30 cellular contexts compared by ENCODE assay signal in the genomic region with DNA sequence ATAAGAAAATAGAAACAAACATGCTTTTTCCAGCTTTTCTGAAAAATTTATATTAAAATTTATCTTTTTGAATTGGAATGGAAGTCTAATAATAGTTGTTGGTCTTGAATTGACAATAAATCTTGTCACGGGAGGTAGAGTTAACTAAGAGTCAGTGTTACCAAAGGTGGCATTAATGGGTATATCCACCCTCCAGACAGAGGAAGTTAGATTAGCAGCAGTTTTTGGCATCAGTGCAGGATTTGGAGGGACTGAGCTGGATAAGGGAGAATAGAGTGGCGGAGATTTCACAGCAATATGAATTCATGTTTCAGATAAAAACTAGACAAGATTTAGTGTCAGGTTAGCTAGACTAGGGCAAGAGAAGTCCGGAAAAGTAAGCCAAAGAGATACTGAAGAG.
"Had no signal": no experiment of that assay in that cellular context is flagged by ENCODE, and none has a peak within 500 bp of the region (broad histone marks: within the 10 kb centered on the region; RNA-seq: fewer than 3 reads in every experiment).

No MANE protein-coding gene starts in this region.

- H3K36me3 ChIP-seq: brain microvascular endothelial cell, esophagus muscularis mucosa, gastrocnemius medialis had no signal

- FAIRE-seq: astrocyte, bronchial epithelial cell had no signal

- H3K4me3 ChIP-seq: coronary artery, esophagus muscularis mucosa, gastrocnemius medialis had no signal

- H3K27ac ChIP-seq: brain microvascular endothelial cell, coronary artery, esophagus muscularis mucosa, foreskin keratinocyte, gastrocnemius medialis had no signal

- H3K9me3 Mint-ChIP-seq: activated CD4-positive, alpha-beta T cell treated with anti-CD3 and anti-CD28 coated beads, Interleukin-2, amount 10 ng/mL, durations not matched to agents 24 days and 14 days; activated naive CD4-positive, alpha-beta T cell treated with anti-CD3 and anti-CD28 coated beads for 36 hours; activated T-helper 1 cell treated with anti-CD3 and anti-CD28 coated beads, Interleukin-12 subunit alpha, Interleukin-12 subunit beta, Interleukin-2, Interleukin-4 antibody, amounts not matched to agents 30 ng/mL and 10 ng/mL and 1 ng/mL, durations not matched to agents 14 hours and 24 hours and 36 hours; activated T-helper 2 cell treated with anti-CD3 and anti-CD28 coated beads, Interferon-gamma antibody, Interleukin-2, Interleukin-4, amounts not matched to agents 10 μg/mL and 5 μg/mL and 100 μg/mL, durations not matched to agents 14 hours and 24 hours and 36 hours; central memory CD8-positive, alpha-beta T cell; dendritic cell treated with granulocyte-macrophage colony-stimulating factor and Interleukin-4, amounts not matched to agents 40 ng/mL and 50 ng/mL, for 4 days; effector memory CD8-positive, alpha-beta T cell had no signal

- H3K27me3 Mint-ChIP-seq: activated CD4-positive, alpha-beta memory T cell treated with anti-CD3 and anti-CD28 coated beads for 36 hours; activated CD4-positive, alpha-beta T cell treated with anti-CD3 and anti-CD28 coated beads for 36 hours; activated CD4-positive, alpha-beta T cell treated with anti-CD3 and anti-CD28 coated beads, Interleukin-2, amount 10 ng/mL, durations not matched to agents 24 days and 14 days; activated naive CD8-positive, alpha-beta T cell; central memory CD8-positive, alpha-beta T cell; dendritic cell treated with granulocyte-macrophage colony-stimulating factor and Interleukin-4, amounts not matched to agents 40 ng/mL and 50 ng/mL, for 4 days; effector memory CD8-positive, alpha-beta T cell had no signal

- H3K27me3 ChIP-seq: brain microvascular endothelial cell, esophagus muscularis mucosa, gastrocnemius medialis had no signal

- DNase-seq: activated CD4-positive, alpha-beta memory T cell treated with anti-CD3 and anti-CD28 coated beads for 36 hours; activated CD4-positive, alpha-beta T cell treated with anti-CD3 and anti-CD28 coated beads for 36 hours; activated CD4-positive, alpha-beta T cell treated with anti-CD3 and anti-CD28 coated beads, Interleukin-2, amount 10 ng/mL, durations not matched to agents 24 days and 14 days; activated CD4-positive, CD25-positive, alpha-beta regulatory T cell; activated CD4-positive, CD25-positive, alpha-beta regulatory T cell treated with anti-CD3 and anti-CD28 coated beads, Interleukin-2, amount 50 U/mL, for 72 hours; activated CD8-positive, alpha-beta memory T cell treated with anti-CD3 and anti-CD28 coated beads, Interleukin-2, amount 10 ng/mL, durations not matched to agents 7 days and 5 days; activated CD8-positive, alpha-beta memory T cell treated with anti-CD3 and anti-CD28 coated beads, Interleukin-2, amount 50 U/mL, for 4 hours; activated CD8-positive, alpha-beta T cell treated with anti-CD3 and anti-CD28 coated beads, Interleukin-2, amount 10 ng/mL, durations not matched to agents 7 days and 5 days; activated effector memory CD4-positive, alpha-beta T cell treated with anti-CD3 and anti-CD28 coated beads, Interleukin-2, amount 50 U/mL, for 16 hours; activated naive CD4-positive, alpha-beta T cell treated with anti-CD3 and anti-CD28 coated beads for 36 hours; activated T-cell treated with anti-CD3 and anti-CD28 coated beads, Interleukin-2, amount 50 U/mL, for 1 hour; activated T-cell treated with anti-CD3 and anti-CD28 coated beads, Interleukin-2, amount 50 U/mL, for 48 hours; amniotic stem cell; anterior cingulate cortex; brain microvascular endothelial cell; effector CD4-positive, alpha-beta T cell; effector memory CD8-positive, alpha-beta T cell; foreskin keratinocyte; gastrocnemius medialis; glutamatergic neuron; T-helper 2 cell had no signal

- H3K4me3 Mint-ChIP-seq: activated CD4-positive, alpha-beta memory T cell treated with anti-CD3 and anti-CD28 coated beads for 36 hours; activated CD4-positive, alpha-beta T cell treated with anti-CD3 and anti-CD28 coated beads for 36 hours; activated CD4-positive, alpha-beta T cell treated with anti-CD3 and anti-CD28 coated beads, Interleukin-2, amount 10 ng/mL, durations not matched to agents 24 days and 14 days; activated CD8-positive, alpha-beta memory T cell treated with anti-CD3 and anti-CD28 coated beads, Interleukin-2, amount 10 ng/mL, durations not matched to agents 7 days and 5 days; activated CD8-positive, alpha-beta T cell treated with anti-CD3 and anti-CD28 coated beads, Interleukin-2, amount 10 ng/mL, durations not matched to agents 7 days and 5 days; activated naive CD4-positive, alpha-beta T cell treated with anti-CD3 and anti-CD28 coated beads for 36 hours; activated naive CD8-positive, alpha-beta T cell; activated T-helper 1 cell treated with anti-CD3 and anti-CD28 coated beads, Interleukin-12 subunit alpha, Interleukin-12 subunit beta, Interleukin-2, Interleukin-4 antibody, amounts not matched to agents 30 ng/mL and 10 ng/mL and 1 ng/mL, durations not matched to agents 14 hours and 24 hours and 36 hours; central memory CD8-positive, alpha-beta T cell; dendritic cell treated with granulocyte-macrophage colony-stimulating factor and Interleukin-4, amounts not matched to agents 40 ng/mL and 50 ng/mL, for 4 days; effector memory CD8-positive, alpha-beta T cell had no signal

- H3K4me1 ChIP-seq: esophagus muscularis mucosa, foreskin keratinocyte, gastrocnemius medialis had no signal

- H3K4me1 Mint-ChIP-seq: activated CD4-positive, alpha-beta T cell treated with anti-CD3 and anti-CD28 coated beads for 36 hours; activated CD4-positive, alpha-beta T cell treated with anti-CD3 and anti-CD28 coated beads, Interleukin-2, amount 10 ng/mL, durations not matched to agents 24 days and 14 days; activated CD8-positive, alpha-beta memory T cell treated with anti-CD3 and anti-CD28 coated beads, Interleukin-2, amount 10 ng/mL, durations not matched to agents 7 days and 5 days; central memory CD8-positive, alpha-beta T cell had no signal

- H3K27ac Mint-ChIP-seq: activated CD4-positive, alpha-beta memory T cell treated with anti-CD3 and anti-CD28 coated beads for 36 hours; activated CD4-positive, alpha-beta T cell treated with anti-CD3 and anti-CD28 coated beads for 36 hours; activated CD4-positive, alpha-beta T cell treated with anti-CD3 and anti-CD28 coated beads, Interleukin-2, amount 10 ng/mL, durations not matched to agents 24 days and 14 days; activated CD8-positive, alpha-beta memory T cell treated with anti-CD3 and anti-CD28 coated beads, Interleukin-2, amount 10 ng/mL, durations not matched to agents 7 days and 5 days; activated CD8-positive, alpha-beta T cell treated with anti-CD3 and anti-CD28 coated beads, Interleukin-2, amount 10 ng/mL, durations not matched to agents 7 days and 5 days; activated naive CD4-positive, alpha-beta T cell treated with anti-CD3 and anti-CD28 coated beads for 36 hours; activated naive CD8-positive, alpha-beta T cell; activated T-helper 1 cell treated with anti-CD3 and anti-CD28 coated beads, Interleukin-12 subunit alpha, Interleukin-12 subunit beta, Interleukin-2, Interleukin-4 antibody, amounts not matched to agents 30 ng/mL and 10 ng/mL and 1 ng/mL, durations not matched to agents 14 hours and 24 hours and 36 hours; activated T-helper 2 cell treated with anti-CD3 and anti-CD28 coated beads, Interferon-gamma antibody, Interleukin-2, Interleukin-4, amounts not matched to agents 10 μg/mL and 5 μg/mL and 100 μg/mL, durations not matched to agents 14 hours and 24 hours and 36 hours; dendritic cell treated with granulocyte-macrophage colony-stimulating factor and Interleukin-4, amounts not matched to agents 40 ng/mL and 50 ng/mL, for 4 days; effector memory CD8-positive, alpha-beta T cell had no signal

- ATAC-seq: activated CD4-positive, alpha-beta T cell treated with anti-CD3 and anti-CD28 coated beads for 36 hours; activated CD8-positive, alpha-beta memory T cell treated with anti-CD3 and anti-CD28 coated beads, Interleukin-2, amount 10 ng/mL, durations not matched to agents 7 days and 5 days; activated CD8-positive, alpha-beta T cell treated with anti-CD3 and anti-CD28 coated beads, Interleukin-2, amount 10 ng/mL, durations not matched to agents 7 days and 5 days; effector memory CD8-positive, alpha-beta T cell; foreskin keratinocyte; gastrocnemius medialis had no signal

- H3K36me3 Mint-ChIP-seq: activated CD4-positive, alpha-beta memory T cell treated with anti-CD3 and anti-CD28 coated beads for 36 hours; activated CD8-positive, alpha-beta memory T cell treated with anti-CD3 and anti-CD28 coated beads, Interleukin-2, amount 10 ng/mL, durations not matched to agents 7 days and 5 days had no signal

- H3K9me3 ChIP-seq: gastrocnemius medialis had no signal
